ENCODE assay signal across 9 cellular contexts in genomic region chr3:49028298-49028672, GRCh38. TPM values are rescaled to one million over a fixed set of nuclear protein-coding genes. Genes with fewer than 3 reads are reported as not detected.
DNase-seq lines count a peak whose midpoint lies in the region; ATAC-seq and TF ChIP-seq lines count a peak whose summit lies in the region.
"Had no signal": no experiment of that assay in that cellular context is flagged by ENCODE, and none has a peak within 500 bp of the region (broad histone marks: within the 10 kb centered on the region; RNA-seq: fewer than 3 reads in every experiment).

No MANE protein-coding gene starts in this region.

- H3K4me3 Mint-ChIP-seq in activated CD4-positive, alpha-beta T cell treated with anti-CD3 and anti-CD28 coated beads, Interleukin-2, amount 10 ng/mL, durations not matched to agents 7 days and 5 days, result peak overlapping the region; percentile 85

- H3K27me3 ChIP-seq in iPS-20b (ENCODE audit: insufficient read depth, low read length) (no peaks in the 10 kb centered on the region), subcutaneous abdominal adipose tissue (ENCODE audit: control insufficient read depth in 5 of 5, insufficient read depth in 4 of 5, low read length in 5 of 5) (no peaks in the 10 kb centered on the region)

- peak overlapping the region; percentile 91 for H3K27ac Mint-ChIP-seq in activated CD4-positive, alpha-beta T cell treated with anti-CD3 and anti-CD28 coated beads, Interleukin-2, amount 10 ng/mL, durations not matched to agents 7 days and 5 days
- H3K27ac Mint-ChIP-seq in activated naive CD4-positive, alpha-beta T cell treated with anti-CD3 and anti-CD28 coated beads, Interleukin-2, amount 50 U/mL, for 72 hours, result peak overlapping the region; percentile 92 to 99

- no peaks in the 10 kb centered on the region for H3K27me3 Mint-ChIP-seq in activated CD4-positive, alpha-beta T cell treated with anti-CD3 and anti-CD28 coated beads, Interleukin-2, amount 10 ng/mL, durations not matched to agents 7 days and 5 days

- TF ChIP-seq CTCF in GM20000 (IDR thresholded peaks at IDR 0.05; ENCODE audit: extremely low read depth, missing control alignments), result no peak

- H3K4me1 ChIP-seq in iPS-20b (ENCODE audit: insufficient read depth, low read length), result 0 out of 2 replicates have a peak, but pooled peaks cover 5% of the 10 kb centered on the region
- peaks cover 8 to 51% (median 30%) of the 10 kb centered on the region in 5 donors for H3K4me1 ChIP-seq in subcutaneous abdominal adipose tissue (ENCODE audit: control insufficient read depth in 5 of 5, insufficient read depth in 5 of 5, low read length in 5 of 5)

- H3K27ac ChIP-seq in iPS-20b (ENCODE audit: low read length) (no peak overlapping the region), subcutaneous abdominal adipose tissue (ENCODE audit: low read depth, low read length) (peak overlapping the region; percentile 92)

- peak overlapping the region; percentile 89 for H3K9ac ChIP-seq in iPS-20b (ENCODE audit: low read depth, low read length)
- peak overlapping the region in 3 of 5 donors; percentile 87 for H3K9ac ChIP-seq in subcutaneous abdominal adipose tissue (ENCODE audit: low read length in 5 of 5)

- POLR2A ChIA-PET in activated CD4-positive, alpha-beta T cell treated with anti-CD3 and anti-CD28 coated beads, Interleukin-2, amount 10 ng/mL, durations not matched to agents 7 days and 5 days (lab: Charles Lee), result interaction anchor here (1.1 to 1.5 kb wide), 2 partner anchors 21 to 65 kb away, joined by 3 to 5 read pairs; partner anchors contain the start of genes QRICH1 and WDR6

- H3K9me3 Mint-ChIP-seq in activated CD4-positive, alpha-beta T cell treated with anti-CD3 and anti-CD28 coated beads, Interleukin-2, amount 10 ng/mL, durations not matched to agents 7 days and 5 days, result no peaks in the 10 kb centered on the region
- H3K9me3 Mint-ChIP-seq in activated naive CD4-positive, alpha-beta T cell treated with anti-CD3 and anti-CD28 coated beads, Interleukin-2, amount 50 U/mL, for 72 hours, result no peaks in the 10 kb centered on the region

- CTCF ChIA-PET in activated CD4-positive, alpha-beta T cell treated with anti-CD3 and anti-CD28 coated beads, Interleukin-2, amount 10 ng/mL, durations not matched to agents 7 days and 5 days (lab: Charles Lee), result interaction anchor here (1.1 to 1.9 kb wide), 3 partner anchors 12 to 21 kb away, joined by 3 to 8 read pairs (median 4); partner anchors contain the start of gene WDR6

- no peak for DNase-seq in activated CD4-positive, alpha-beta T cell treated with anti-CD3 and anti-CD28 coated beads, Interleukin-2, amount 10 ng/mL, durations not matched to agents 7 days and 5 days
- no peak for DNase-seq in activated CD4-positive, alpha-beta T cell treated with anti-CD3 and anti-CD28 coated beads, Interleukin-2, amount 50 U/mL, for 4 hours
- no peak for DNase-seq in activated naive CD4-positive, alpha-beta T cell treated with anti-CD3 and anti-CD28 coated beads, Interleukin-2, amount 50 U/mL, for 72 hours (ENCODE audit: low spot score in 2 of 2)
- no peak for DNase-seq in GM20000 (ENCODE audit: low spot score)
- no peak for DNase-seq in NCI-H2227 (lab: John Stamatoyannopoulos, UW; ENCODE audit: unreplicated experiment)
- DNase-seq: COR-L47 had no signal

- no peak for ATAC-seq in activated naive CD4-positive, alpha-beta T cell treated with anti-CD3 and anti-CD28 coated beads, Interleukin-2, amount 50 U/mL, for 72 hours
- no peak for ATAC-seq in GM21423 (IDR thresholded peaks at IDR 0.05; ENCODE audit: unreplicated experiment)

- H3K36me3 ChIP-seq in iPS-20b (ENCODE audit: insufficient read depth, low read depth, low read length) (peaks cover 88% of the 10 kb centered on the region), subcutaneous abdominal adipose tissue (ENCODE audit: control insufficient read depth in 5 of 5, insufficient read depth in 5 of 5, low read length in 5 of 5) (peaks cover 7 to 70% (median 63%) of the 10 kb centered on the region in 5 donors)

- H3K4me3 ChIP-seq in iPS-20b (ENCODE audit: low read length) (peak overlapping the region; percentile 86), subcutaneous abdominal adipose tissue (ENCODE audit: low read depth in 1 of 5, low read length in 5 of 5) (peak overlapping the region; percentile 63 to 81 (median 70))

- H3K4me1 Mint-ChIP-seq in activated CD4-positive, alpha-beta T cell treated with anti-CD3 and anti-CD28 coated beads, Interleukin-2, amount 10 ng/mL, durations not matched to agents 7 days and 5 days, result peaks cover 50% of the 10 kb centered on the region

- peaks cover 51% of the 10 kb centered on the region for H3K36me3 Mint-ChIP-seq in activated CD4-positive, alpha-beta T cell treated with anti-CD3 and anti-CD28 coated beads, Interleukin-2, amount 10 ng/mL, durations not matched to agents 7 days and 5 days (ENCODE audit: low read depth)
- H3K36me3 Mint-ChIP-seq in activated naive CD4-positive, alpha-beta T cell treated with anti-CD3 and anti-CD28 coated beads, Interleukin-2, amount 50 U/mL, for 72 hours, result peaks cover 57 to 65% of the 10 kb centered on the region in 2 donors

- no peaks in the 10 kb centered on the region for H3K9me3 ChIP-seq in iPS-20b (ENCODE audit: insufficient read depth, low read depth, low read length)
- no peaks in the 10 kb centered on the region for H3K9me3 ChIP-seq in subcutaneous abdominal adipose tissue (ENCODE audit: control insufficient read depth in 5 of 5, low read length in 5 of 5)

RNA-seq across cellular contexts. Expression of gene IMPDH2, which starts 0.9 kb away (rescaled TPM):
- total RNA-seq in activated CD4-positive, alpha-beta T cell treated with anti-CD3 and anti-CD28 coated beads, Interleukin-2, amount 10 ng/mL, durations not matched to agents 7 days and 5 days, result 100 to 1,000 TPM; 152 to 159 TPM
- total RNA-seq in activated naive CD4-positive, alpha-beta T cell treated with anti-CD3 and anti-CD28 coated beads, Interleukin-2, amount 50 U/mL, for 72 hours, result 100 to 1,000 TPM; 538 to 637 TPM

RNA-seq across cellular contexts. Expression of gene NDUFAF3, which starts 6.4 kb away (rescaled TPM):
- total RNA-seq in activated CD4-positive, alpha-beta T cell treated with anti-CD3 and anti-CD28 coated beads, Interleukin-2, amount 10 ng/mL, durations not matched to agents 7 days and 5 days, result 10 to 100 TPM; 84.5 to 93.2 TPM
- 10 to 100 TPM; 60.3 to 80.8 TPM for total RNA-seq in activated naive CD4-positive, alpha-beta T cell treated with anti-CD3 and anti-CD28 coated beads, Interleukin-2, amount 50 U/mL, for 72 hours

RNA-seq across cellular contexts. Expression of gene DALRD3, which starts 9.9 kb away (rescaled TPM):
- 10 to 100 TPM; 20.7 to 22.0 TPM for total RNA-seq in activated CD4-positive, alpha-beta T cell treated with anti-CD3 and anti-CD28 coated beads, Interleukin-2, amount 10 ng/mL, durations not matched to agents 7 days and 5 days
- total RNA-seq in activated naive CD4-positive, alpha-beta T cell treated with anti-CD3 and anti-CD28 coated beads, Interleukin-2, amount 50 U/mL, for 72 hours, result 10 to 100 TPM; 22.9 to 27.1 TPM

RNA-seq across cellular contexts. Expression of gene WDR6, which starts 21.1 kb away (rescaled TPM):
- total RNA-seq in activated CD4-positive, alpha-beta T cell treated with anti-CD3 and anti-CD28 coated beads, Interleukin-2, amount 10 ng/mL, durations not matched to agents 7 days and 5 days, result 100 to 1,000 TPM; 144 to 157 TPM
- total RNA-seq in activated naive CD4-positive, alpha-beta T cell treated with anti-CD3 and anti-CD28 coated beads, Interleukin-2, amount 50 U/mL, for 72 hours, result 100 to 1,000 TPM; 140 to 173 TPM

RNA-seq across cellular contexts. Expression of gene P4HTM, which starts 38.2 kb away (rescaled TPM):
- total RNA-seq in activated CD4-positive, alpha-beta T cell treated with anti-CD3 and anti-CD28 coated beads, Interleukin-2, amount 10 ng/mL, durations not matched to agents 7 days and 5 days, result 10 to 100 TPM; 45.3 to 47.6 TPM
- total RNA-seq in activated naive CD4-positive, alpha-beta T cell treated with anti-CD3 and anti-CD28 coated beads, Interleukin-2, amount 50 U/mL, for 72 hours, result 10 to 100 TPM; 24.3 to 33.3 TPM
